25 cellular contexts compared by ENCODE assay signal in genomic region chr4:62118558-62118957, GRCh38.
"Had no signal": no experiment of that assay in that cellular context is flagged by ENCODE, and none has a peak within 500 bp of the region (broad histone marks: within the 10 kb centered on the region; RNA-seq: fewer than 3 reads in every experiment).

No MANE protein-coding gene starts in this region.

- H3K27ac ChIP-seq: esophagus muscularis mucosa, foreskin keratinocyte, gastroesophageal sphincter, heart left ventricle, hepatocyte, neutrophil, parathyroid adenoma, right atrium auricular region, stomach, thyroid gland, vagina had no signal

- H3K4me3 ChIP-seq: esophagus muscularis mucosa, gastroesophageal sphincter, heart left ventricle, hepatocyte, lung, mucosa of descending colon, right atrium auricular region, stomach, thyroid gland, vagina had no signal

- H2AFZ ChIP-seq: hepatocyte, parathyroid adenoma had no signal

- H3K4me2 ChIP-seq: hepatocyte had no signal

- H3K9me3 ChIP-seq: esophagus muscularis mucosa, gastroesophageal sphincter, heart left ventricle, mucosa of descending colon, neutrophil, right atrium auricular region, stomach, thyroid gland, vagina had no signal

- DNase-seq: dermis blood vessel endothelial cell; effector memory CD4-positive, alpha-beta T cell; foreskin keratinocyte; heart left ventricle; kidney; mucosa of descending colon; naive B cell; stimulated activated CD4-positive, alpha-beta T cell treated with anti-CD3 and anti-CD28 coated beads, Interleukin-2, amount 100 ng/mL, for 24 hours; stimulated activated CD4-positive, alpha-beta T cell treated with anti-CD3 and anti-CD28 coated beads, Interleukin-4, amount 100 ng/mL, for 24 hours; stimulated activated naive CD4-positive, alpha-beta T cell treated with Interleukin-2 at 50 U/mL for 16 hours; stomach; thyroid gland; trophoblast cell had no signal

- H3K79me2 ChIP-seq: hepatocyte, parathyroid adenoma had no signal

- H3K4me1 ChIP-seq: esophagus muscularis mucosa, foreskin keratinocyte, gastroesophageal sphincter, heart left ventricle, parathyroid adenoma, right atrium auricular region, stomach, thyroid gland, vagina had no signal

- H3K27me3 ChIP-seq: esophagus muscularis mucosa, foreskin keratinocyte, gastroesophageal sphincter, heart left ventricle, hepatocyte, neutrophil, right atrium auricular region, stomach, thyroid gland, vagina had no signal

- ATAC-seq: foreskin keratinocyte; gastroesophageal sphincter; heart left ventricle; left lobe of liver; mucosa of descending colon; natural killer cell treated with Interleukin-12 subunit alpha and Interleukin-12 subunit beta and Interleukin-15 and Interleukin-18, amount 100 ng/mL, for 72 hours; sciatic nerve; stimulated activated effector memory CD8-positive, alpha-beta T cell treated with anti-CD3 and anti-CD28 coated beads, Interleukin-12 subunit alpha, Interleukin-12 subunit beta, amount 100 ng/mL, for 72 hours had no signal

- H3K36me3 ChIP-seq: esophagus muscularis mucosa, gastroesophageal sphincter, heart left ventricle, neutrophil, right atrium auricular region, stomach, thyroid gland, vagina had no signal

- H3K9ac ChIP-seq: parathyroid adenoma had no signal
